ENCODE assay signal across 8 cellular contexts in genomic region chr2:124027182-124027581, GRCh38. TPM values are rescaled to one million over a fixed set of nuclear protein-coding genes. Genes with fewer than 3 reads are reported as not detected.
A peak's percentile ranks its signal among the peaks of the same experiment; 100 is the strongest.
DNase-seq lines count a peak whose midpoint lies in the region; ATAC-seq and TF ChIP-seq lines count a peak whose summit lies in the region.
"Had no signal": no experiment of that assay in that cellular context is flagged by ENCODE, and none has a peak within 500 bp of the region (broad histone marks: within the 10 kb centered on the region; RNA-seq: fewer than 3 reads in every experiment).

No MANE protein-coding gene starts in this region.

- H2AK5ac ChIP-seq in trophoblast cell (ENCODE audit: low read length) = no peak overlapping the region

- H2BK5ac ChIP-seq in trophoblast cell (ENCODE audit: low read depth, low read length, poor library complexity) = no peak overlapping the region

- no peak overlapping the region for H4K12ac ChIP-seq in trophoblast cell (ENCODE audit: low read depth, low read length)

- no peak overlapping the region for H2BK12ac ChIP-seq in trophoblast cell (ENCODE audit: low read length)

- H3K9me3 ChIP-seq in RWPE2 (ENCODE audit: severe bottlenecking) (no peaks in the 10 kb centered on the region), fibroblast of lung (ENCODE audit: control insufficient read depth, insufficient read depth, low read depth, low read length) (no peaks in the 10 kb centered on the region), trophoblast cell (ENCODE audit: insufficient read depth, low read depth, low read length) (peaks cover 1% of the 10 kb centered on the region)

- no CpG with 5 or more reads among the region's 4 CpGs for WGBS in trophoblast cell (ENCODE audit: extremely low coverage, insufficient coverage, insufficient read length)

- TF ChIP-seq CTCF in RWPE2 (IDR thresholded peaks at IDR 0.05; ENCODE audit: poor library complexity, severe bottlenecking) = peak; percentile 77
- TF ChIP-seq CTCF in fibroblast of lung (conservative IDR thresholded peaks at IDR 0.05 in 1 of 2, IDR thresholded peaks at IDR 0.05 in 1 of 2; ENCODE audit: low read depth in 1 of 2, low read length in 2 of 2) = peak; percentile 55 to 64

- no peaks in the 10 kb centered on the region for H3K79me2 ChIP-seq in fibroblast of lung (ENCODE audit: control insufficient read depth, insufficient read depth, low read length)
- no peaks in the 10 kb centered on the region for H3K79me2 ChIP-seq in trophoblast cell (ENCODE audit: control insufficient read depth, insufficient read depth, low read length, poor library complexity)

- H2AFZ ChIP-seq in fibroblast of lung (ENCODE audit: low read length) (no peak overlapping the region), trophoblast cell (ENCODE audit: insufficient read depth, low read length, poor library complexity) (no peak overlapping the region)

- H4K20me1 ChIP-seq in fibroblast of lung (ENCODE audit: control insufficient read depth, extremely low read depth, insufficient read depth, low read length) = no peaks in the 10 kb centered on the region

- H3K4me3 ChIP-seq in RWPE2 (ENCODE audit: severe bottlenecking) (no peak overlapping the region), fibroblast of lung (replicated peaks in 1 of 4; ENCODE audit: control extremely low read depth in 1 of 4, insufficient read depth in 1 of 4, low read depth in 3 of 4, low read length in 4 of 4) (no peak overlapping the region), trophoblast cell (ENCODE audit: low read depth, low read length) (no peak overlapping the region)

- no peak overlapping the region for H3K14ac ChIP-seq in trophoblast cell (ENCODE audit: low read length)

- H3K4me2 ChIP-seq in fibroblast of lung (ENCODE audit: extremely low read depth, insufficient read depth, low read length) (no peak overlapping the region), trophoblast cell (ENCODE audit: low read length) (no peak overlapping the region)

- H3K36me3 ChIP-seq in RWPE2 (ENCODE audit: low read depth) (no peaks in the 10 kb centered on the region), fibroblast of lung (ENCODE audit: control insufficient read depth, insufficient read depth, low read length) (no peaks in the 10 kb centered on the region), trophoblast cell (ENCODE audit: control insufficient read depth in 1 of 2, insufficient read depth in 2 of 2, low read length in 2 of 2) (no peaks in the 10 kb centered on the region)

- no peak overlapping the region for H4K91ac ChIP-seq in trophoblast cell (ENCODE audit: low read depth, low read length)

- H3K79me1 ChIP-seq in trophoblast cell (ENCODE audit: low read length) = no peaks in the 10 kb centered on the region

- DNase-seq in NCI-H1105 treated with DMSO at 0.1 percent for 48 hours (lab: John Stamatoyannopoulos, UW) (peak; percentile 85), RWPE2 (ENCODE audit: low spot score) (no peak), fibroblast of lung (ENCODE audit: low read depth in 2 of 2) (peak; percentile 30 to 55), trophoblast cell (peak; percentile 24 to 62)
- no peak for DNase-seq in activated CD8-positive, alpha-beta memory T cell treated with anti-CD3 and anti-CD28 coated beads for 24 hours
- DNase-seq: activated naive CD8-positive, alpha-beta T cell treated with anti-CD3 and anti-CD28 coated beads, Interleukin-2, amount 10 ng/mL, durations not matched to agents 7 days and 5 days had no signal

- no peak overlapping the region for H3K9ac ChIP-seq in fibroblast of lung (ENCODE audit: insufficient read depth, low read length)
- no peak overlapping the region for H3K9ac ChIP-seq in trophoblast cell (ENCODE audit: low read length)

- H3K4me1 ChIP-seq in RWPE2 (ENCODE audit: insufficient read depth, poor library complexity, severe bottlenecking) (no peaks in the 10 kb centered on the region), fibroblast of lung (ENCODE audit: control insufficient read depth, extremely low read depth, insufficient read depth, low read length) (no peaks in the 10 kb centered on the region), trophoblast cell (ENCODE audit: control insufficient read depth in 1 of 2, insufficient read depth in 2 of 2, low read length in 2 of 2) (peaks cover 2 to 7% of the 10 kb centered on the region in 2 experiments)

- no peak overlapping the region for H4K8ac ChIP-seq in trophoblast cell (ENCODE audit: low read depth, low read length)

- H2BK120ac ChIP-seq in trophoblast cell (ENCODE audit: insufficient read depth, low read length, poor library complexity) = no peak overlapping the region

- ATAC-seq in GM18498 (IDR thresholded peaks at IDR 0.05; ENCODE audit: unreplicated experiment) (peak; percentile 86), HG02610 (IDR thresholded peaks at IDR 0.05; ENCODE audit: unreplicated experiment) (peak; percentile 83), RWPE2 (ENCODE audit: low read depth) (peak; percentile 87)

- no peak overlapping the region for H3K4ac ChIP-seq in trophoblast cell (ENCODE audit: low read depth, low read length)

- no peak overlapping the region for H3K23ac ChIP-seq in trophoblast cell (ENCODE audit: low read length)

- H3K27me3 ChIP-seq in RWPE2 (ENCODE audit: insufficient read depth, poor library complexity, severe bottlenecking) = peaks cover 36% of the 10 kb centered on the region
- H3K27me3 ChIP-seq in fibroblast of lung (ENCODE audit: control insufficient read depth, insufficient read depth, low read length) = no peaks in the 10 kb centered on the region
- peaks cover 3% of the 10 kb centered on the region for H3K27me3 ChIP-seq in trophoblast cell (ENCODE audit: insufficient read depth, low read length)

- no peak overlapping the region for H3K18ac ChIP-seq in trophoblast cell (ENCODE audit: low read length)

- H3K27ac ChIP-seq in RWPE2 (ENCODE audit: poor library complexity, severe bottlenecking) = no peak overlapping the region
- no peak overlapping the region for H3K27ac ChIP-seq in fibroblast of lung (ENCODE audit: insufficient read depth, low read length)
- no peak overlapping the region for H3K27ac ChIP-seq in trophoblast cell (ENCODE audit: low read depth, low read length)

RNA-seq across cellular contexts. Expression of gene CNTNAP5, which starts 2.1 kb away (rescaled TPM):
- total RNA-seq in fibroblast of lung = not detected in 2 replicates
- polyA plus RNA-seq in fibroblast of lung = not detected in 2 replicates
- polyA plus RNA-seq in fibroblast of lung (2012) = not detected in 2 replicates
- polyA minus RNA-seq in fibroblast of lung (ENCODE audit: low replicate concordance) = not detected in 2 replicates
- 0.01 TPM in 2 replicates for polyA plus RNA-seq in trophoblast cell (2013)
- total RNA-seq: activated naive CD8-positive, alpha-beta T cell treated with anti-CD3 and anti-CD28 coated beads, Interleukin-2, amount 10 ng/mL, durations not matched to agents 7 days and 5 days had no signal

Comparison
In these comparisons a context has a peak if more than half of its experiments do, and no peak if none do; other contexts are left out.
1. DNase-seq: peak in NCI-H1105 treated with DMSO at 0.1 percent for 48 hours (single experiment), fibroblast of lung (2 of 2) and trophoblast cell (2 of 2); none in RWPE2 (single experiment) and activated CD8-positive, alpha-beta memory T cell treated with anti-CD3 and anti-CD28 coated beads for 24 hours (single experiment).
2. Peak in every context shown above with its lines, with median percentiles within 50 percentile points of each other: ATAC-seq.